In genomic region chr22:25478573-25478972, GRCh38 we compare ENCODE assay signal across 14 cellular contexts.
"Had no signal": no experiment of that assay in that cellular context is flagged by ENCODE, and none has a peak within 500 bp of the region (broad histone marks: within the 10 kb centered on the region; RNA-seq: fewer than 3 reads in every experiment).

No MANE protein-coding gene starts in this region.

- H3K4me3 ChIP-seq: psoas muscle, right lobe of liver, suprapubic skin had no signal

- H3K27me3 Mint-ChIP-seq: activated naive CD8-positive, alpha-beta T cell treated with anti-CD3 and anti-CD28 coated beads, Interleukin-2, amount 10 ng/mL, durations not matched to agents 7 days and 5 days had no signal

- H3K27me3 ChIP-seq: right lobe of liver, suprapubic skin had no signal

- H3K4me3 Mint-ChIP-seq: activated naive CD8-positive, alpha-beta T cell treated with anti-CD3 and anti-CD28 coated beads, Interleukin-2, amount 10 ng/mL, durations not matched to agents 7 days and 5 days; effector memory CD8-positive, alpha-beta T cell; naive thymus-derived CD4-positive, alpha-beta T cell; T-helper 2 cell treated with Interferon-gamma antibody and Interleukin-4, amounts not matched to agents 5 μg/mL and 100 μg/mL, for 36 hours had no signal

- DNase-seq: activated CD4-positive, alpha-beta T cell treated with anti-CD3 and anti-CD28 coated beads, Interleukin-2, amount 50 U/mL, for 48 hours; activated CD4-positive, CD25-positive, alpha-beta regulatory T cell treated with anti-CD3 and anti-CD28 coated beads, Interleukin-2, amount 50 U/mL, for 72 hours; activated CD8-positive, alpha-beta memory T cell treated with anti-CD3 and anti-CD28 coated beads, Interleukin-2, amount 50 U/mL, for 4 hours; activated naive CD8-positive, alpha-beta T cell treated with anti-CD3 and anti-CD28 coated beads, Interleukin-2, amount 10 ng/mL, durations not matched to agents 7 days and 5 days; effector memory CD8-positive, alpha-beta T cell; hippocampal formation; kidney glomerular epithelial cell; naive thymus-derived CD4-positive, alpha-beta T cell; psoas muscle; right lobe of liver; stimulated activated naive CD4-positive, alpha-beta T cell treated with Interleukin-2 at 50 U/mL for 16 hours; SW 1271 had no signal

- H3K36me3 ChIP-seq: right lobe of liver, suprapubic skin had no signal

- H3K27ac ChIP-seq: psoas muscle, right lobe of liver, suprapubic skin had no signal

- H3K9me3 ChIP-seq: right lobe of liver, suprapubic skin had no signal

- ATAC-seq: effector memory CD8-positive, alpha-beta T cell; naive thymus-derived CD4-positive, alpha-beta T cell; right lobe of liver had no signal

- H3K27ac Mint-ChIP-seq: activated naive CD8-positive, alpha-beta T cell treated with anti-CD3 and anti-CD28 coated beads, Interleukin-2, amount 10 ng/mL, durations not matched to agents 7 days and 5 days; effector memory CD8-positive, alpha-beta T cell; T-helper 2 cell treated with Interferon-gamma antibody and Interleukin-4, amounts not matched to agents 5 μg/mL and 100 μg/mL, for 36 hours had no signal
